In the genomic region with DNA sequence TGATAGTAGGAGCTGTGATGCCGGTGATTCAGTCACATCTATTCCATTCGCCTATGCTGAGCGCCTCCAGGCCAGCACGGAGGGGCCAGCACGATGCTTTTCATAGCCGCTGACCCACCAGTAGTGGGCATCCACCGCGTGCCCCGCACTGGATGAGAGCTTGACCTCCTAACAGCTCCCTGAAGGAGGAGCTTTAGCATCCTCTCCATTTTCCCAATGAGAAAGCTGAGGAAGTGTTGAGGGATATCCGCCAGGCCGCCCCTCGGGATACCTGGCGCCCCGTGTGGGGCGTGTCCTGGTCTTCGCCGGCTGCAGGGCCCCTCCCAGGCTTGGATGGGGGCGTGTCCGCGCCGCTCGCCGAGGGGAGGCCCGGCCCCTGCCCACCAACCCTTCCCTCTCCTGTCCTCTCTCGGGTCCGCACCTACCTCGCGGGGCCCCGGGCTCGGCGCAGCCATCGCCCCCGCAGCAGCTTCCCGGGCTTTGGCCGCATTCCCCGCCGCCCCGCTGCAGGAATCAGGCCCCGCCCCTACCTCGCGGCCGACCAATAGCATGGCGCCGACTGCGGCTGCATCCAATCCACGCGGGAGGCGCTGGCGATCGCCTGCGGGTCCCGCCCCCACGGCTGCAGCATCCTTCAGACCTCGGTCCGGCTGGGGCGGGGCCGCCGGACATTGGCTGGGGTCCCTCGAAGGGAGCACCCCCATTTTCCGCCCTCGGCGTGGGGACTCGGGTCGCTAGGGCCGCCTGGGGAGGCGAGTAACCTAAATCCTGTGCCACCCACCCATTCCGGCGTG, we compare ENCODE assay signal across 8 cellular contexts. TPM values are rescaled to one million over a fixed set of nuclear protein-coding genes. Genes with fewer than 3 reads are reported as not detected.
DNase-seq lines count a peak whose midpoint lies in the region; ATAC-seq, FAIRE-seq and TF ChIP-seq lines count a peak whose summit lies in the region.

A gene with protein sequence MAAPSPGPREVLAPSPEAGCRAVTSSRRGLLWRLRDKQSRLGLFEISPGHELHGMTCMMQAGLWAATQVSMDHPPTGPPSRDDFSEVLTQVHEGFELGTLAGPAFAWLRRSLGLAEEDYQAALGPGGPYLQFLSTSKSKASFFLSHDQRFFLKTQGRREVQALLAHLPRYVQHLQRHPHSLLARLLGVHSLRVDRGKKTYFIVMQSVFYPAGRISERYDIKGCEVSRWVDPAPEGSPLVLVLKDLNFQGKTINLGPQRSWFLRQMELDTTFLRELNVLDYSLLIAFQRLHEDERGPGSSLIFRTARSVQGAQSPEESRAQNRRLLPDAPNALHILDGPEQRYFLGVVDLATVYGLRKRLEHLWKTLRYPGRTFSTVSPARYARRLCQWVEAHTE (minus strand): TSS at position 480 of the 794 bp plus-strand sequence. CDS start 25 bp downstream, at position 455.

- H3K4me1 Mint-ChIP-seq in neural progenitor cell = peaks cover 25% of the 10 kb centered on the region

- H3K9ac ChIP-seq in neural progenitor cell = no peak within 1 kb of the TSS

- H3K79me2 ChIP-seq in neural progenitor cell (ENCODE audit: low read depth) = no peaks in the 10 kb centered on the region

- TF ChIP-seq CTCF in RWPE2 (IDR thresholded peaks at IDR 0.05; ENCODE audit: poor library complexity, severe bottlenecking) (no peak), gastroesophageal sphincter (IDR thresholded peaks at IDR 0.05) (no peak), neural progenitor cell (IDR thresholded peaks at IDR 0.05) (peak; percentile 31)

- no peak for TF ChIP-seq POLR2A in gastroesophageal sphincter (IDR thresholded peaks at IDR 0.05)

- no peak for TF ChIP-seq EP300 in gastroesophageal sphincter (IDR thresholded peaks at IDR 0.05)

- H3K36me3 ChIP-seq in RWPE2 (ENCODE audit: low read depth) (no peaks in the 10 kb centered on the region), gastroesophageal sphincter (peaks cover 0 to 23% of the 10 kb centered on the region in 2 donors), neural progenitor cell (no peaks in the 10 kb centered on the region), thymus (ENCODE audit: control insufficient read depth, insufficient read depth) (peaks cover 6% of the 10 kb centered on the region)

- no peak within 1 kb of the TSS for H3K27ac Mint-ChIP-seq in neural progenitor cell

- peak within 1 kb of the TSS; percentile 83 for H3K4me3 Mint-ChIP-seq in neural progenitor cell

- 0 to 3% methylated on average over 2 to 6 of the region's 68 CpGs for WGBS in gastroesophageal sphincter (ENCODE audit: low coverage in 1 of 2), 2 donors
- WGBS in thymus = 3% methylated on average over 68 of the region's 68 CpGs

- peak; percentile 80 for ATAC-seq in GM21447 (IDR thresholded peaks at IDR 0.05; ENCODE audit: unreplicated experiment)
- peak; percentile 77 for ATAC-seq in RWPE2 (ENCODE audit: low read depth)
- ATAC-seq in gastroesophageal sphincter = peak; percentile 91

- peaks cover 2% of the 10 kb centered on the region for H3K9me3 Mint-ChIP-seq in neural progenitor cell

- H3K36me3 Mint-ChIP-seq in neural progenitor cell = no peaks in the 10 kb centered on the region

- H3K4me3 ChIP-seq in RWPE2 (ENCODE audit: severe bottlenecking) (peak within 1 kb of the TSS; percentile 54), gastroesophageal sphincter (peak within 1 kb of the TSS; percentile 18 to 58), neural progenitor cell (peak within 1 kb of the TSS; percentile 73), thymus (ENCODE audit: low read length) (peak within 1 kb of the TSS; percentile 54)

- no peaks in the 10 kb centered on the region for H3K9me3 ChIP-seq in RWPE2 (ENCODE audit: severe bottlenecking)
- no peaks in the 10 kb centered on the region for H3K9me3 ChIP-seq in gastroesophageal sphincter
- no peaks in the 10 kb centered on the region for H3K9me3 ChIP-seq in neural progenitor cell (ENCODE audit: low read depth)
- H3K9me3 ChIP-seq in thymus (ENCODE audit: control insufficient read depth) = no peaks in the 10 kb centered on the region

- no peaks in the 10 kb centered on the region for H3K27me3 ChIP-seq in RWPE2 (ENCODE audit: insufficient read depth, poor library complexity, severe bottlenecking)
- peaks cover 50% of the 10 kb centered on the region for H3K27me3 ChIP-seq in gastroesophageal sphincter
- H3K27me3 ChIP-seq in neural progenitor cell = peaks cover 46% of the 10 kb centered on the region
- H3K27me3 ChIP-seq in thymus (ENCODE audit: control insufficient read depth, insufficient read depth) = peaks cover 40% of the 10 kb centered on the region

- peaks cover 17% of the 10 kb centered on the region for H3K4me1 ChIP-seq in RWPE2 (ENCODE audit: insufficient read depth, poor library complexity, severe bottlenecking)
- H3K4me1 ChIP-seq in gastroesophageal sphincter = peaks cover 0 to 53% (median 26%) of the 10 kb centered on the region in 3 donors
- peaks cover 21% of the 10 kb centered on the region for H3K4me1 ChIP-seq in neural progenitor cell
- H3K4me1 ChIP-seq in thymus (ENCODE audit: control insufficient read depth, insufficient read depth, low read length) = peaks cover 16% of the 10 kb centered on the region

- H3K27me3 Mint-ChIP-seq in neural progenitor cell (ENCODE audit: insufficient read depth, low read depth) = peaks cover 41% of the 10 kb centered on the region

- peak within 1 kb of the TSS; percentile 17 for H3K27ac ChIP-seq in RWPE2 (ENCODE audit: poor library complexity, severe bottlenecking)
- no peak within 1 kb of the TSS for H3K27ac ChIP-seq in gastroesophageal sphincter
- H3K27ac ChIP-seq in neural progenitor cell = no peak within 1 kb of the TSS
- no peak within 1 kb of the TSS for H3K27ac ChIP-seq in thymus (ENCODE audit: low read depth)

- peaks cover 54% of the 10 kb centered on the region for H3F3A ChIP-seq in neural progenitor cell (ENCODE audit: low read depth)

- H2AFZ ChIP-seq in neural progenitor cell (replicated peaks) = peak within 1 kb of the TSS; percentile 5

- peak; percentile 76 for DNase-seq in DMS53 treated with DMSO at 0.1 percent for 48 hours (lab: John Stamatoyannopoulos, UW; ENCODE audit: unreplicated experiment)
- peak; percentile 85 for DNase-seq in HTR-8/SVneo (ENCODE audit: insufficient read length, low spot score)
- peak; percentile 89 for DNase-seq in RWPE2 (ENCODE audit: low spot score)
- peak; percentile 74 for DNase-seq in activated naive CD4-positive, alpha-beta T cell treated with anti-CD3 and anti-CD28 coated beads, Interleukin-2, amount 50 U/mL, for 16 hours
- DNase-seq in neural progenitor cell (ENCODE audit: low spot score) = peak; percentile 96

- peak; percentile 70 for FAIRE-seq in HTR-8/SVneo (lab: Jason Lieb, UNC)

- peaks cover 32% of the 10 kb centered on the region for H4K20me1 ChIP-seq in neural progenitor cell (ENCODE audit: low read depth)

- H3K4me2 ChIP-seq in neural progenitor cell = peak within 1 kb of the TSS; percentile 76

RNA-seq across cellular contexts. Expression of the gene that starts here (rescaled TPM):
- 1 to 10 TPM in 2 of 4 donors, under 1 TPM in 1, not detected in 1; 0.66 to 3.4 (median 3.1) TPM for total RNA-seq in gastroesophageal sphincter
- total RNA-seq in neural progenitor cell (ENCODE audit: low replicate concordance) = 1.4 and 8.8 TPM in 2 replicates
- polyA plus RNA-seq in thymus = 1.2 TPM
